In the genomic region with DNA sequence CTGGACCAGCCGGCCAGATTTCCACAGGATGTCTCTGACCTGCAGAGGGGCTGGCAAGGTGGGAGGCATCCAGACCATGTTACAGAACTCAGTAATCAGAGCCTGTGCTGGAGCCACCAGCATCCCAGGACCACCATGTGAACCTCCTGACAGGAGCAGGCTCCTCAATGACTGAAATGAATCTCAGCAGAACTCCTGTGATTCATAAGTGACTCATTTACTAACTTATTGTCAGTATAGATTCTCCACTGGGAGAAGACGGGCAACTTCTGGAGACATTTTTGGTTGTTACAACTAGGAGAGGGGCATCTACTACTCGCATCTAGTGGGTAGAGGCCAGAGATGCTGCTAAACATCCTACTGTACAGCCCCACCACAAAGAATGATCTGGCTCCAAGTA, we compare ENCODE assay signal across 12 cellular contexts.
"Had no signal": no experiment of that assay in that cellular context is flagged by ENCODE, and none has a peak within 500 bp of the region (broad histone marks: within the 10 kb centered on the region; RNA-seq: fewer than 3 reads in every experiment).

No MANE protein-coding gene starts in this region.

- ATAC-seq: activated naive CD4-positive, alpha-beta T cell treated with anti-CD3 and anti-CD28 coated beads, Interleukin-2, amount 50 U/mL, for 72 hours; left lobe of liver; stimulated activated naive B cell treated with anti-CD40 and anti-IgM and Interleukin-4, amounts not matched to agents 10 μg/mL and 1 μg/mL and 100 μg/mL, for 72 hours had no signal

- H3K27me3 ChIP-seq: adrenal gland had no signal

- H3K4me3 ChIP-seq: adrenal gland, esophagus squamous epithelium, lung, thoracic aorta had no signal

- H3K36me3 ChIP-seq: adrenal gland, esophagus squamous epithelium, thoracic aorta had no signal

- H3K27ac ChIP-seq: adrenal gland, esophagus squamous epithelium, thoracic aorta had no signal

- DNase-seq: activated CD4-positive, CD25-positive, alpha-beta regulatory T cell treated with anti-CD3 and anti-CD28 coated beads, Interleukin-2, amount 50 U/mL, for 72 hours; activated gamma-delta T cell treated with Interleukin-2 at 50 U/mL for 16 hours; adrenal gland; effector CD4-positive, alpha-beta T cell; esophagus squamous epithelium; nucleus accumbens; posterior cingulate gyrus; stimulated activated naive B cell treated with anti-CD40 and anti-IgM and Interleukin-4, amounts not matched to agents 10 μg/mL and 1 μg/mL and 100 μg/mL, for 72 hours had no signal

- H3K9me3 ChIP-seq: adrenal gland, esophagus squamous epithelium, thoracic aorta had no signal
